In genomic region chr19:43430142-43430710, GRCh38 we compare ENCODE assay signal across 11 cellular contexts. TPM values are rescaled to one million over a fixed set of nuclear protein-coding genes. Genes with fewer than 3 reads are reported as not detected.
DNase-seq lines count a peak whose midpoint lies in the region; ATAC-seq and TF ChIP-seq lines count a peak whose summit lies in the region.
"Had no signal": no experiment of that assay in that cellular context is flagged by ENCODE, and none has a peak within 500 bp of the region (broad histone marks: within the 10 kb centered on the region; RNA-seq: fewer than 3 reads in every experiment).

No MANE protein-coding gene starts in this region.

- no peak for ATAC-seq in HG02973 (IDR thresholded peaks at IDR 0.05; ENCODE audit: unreplicated experiment)
- no peak for ATAC-seq in HG02678 (IDR thresholded peaks at IDR 0.05; ENCODE audit: unreplicated experiment)
- ATAC-seq: right cardiac atrium had no signal

- intact Hi-C loops in MCF 10A (cut with micrococcal nuclease): no loop called here
- intact Hi-C loops in mammary epithelial cell (cut with micrococcal nuclease): loop anchor here (5.0 kb wide), 1 partner anchor 222 kb away; no protein-coding TSS in a partner anchor
- intact Hi-C loops in transverse colon (cut with DNase I; ENCODE audit: low total_unique reads): no loop called here

- H3K4me2 ChIP-seq in mammary epithelial cell (ENCODE audit: insufficient read depth, low read depth, low read length) (no peak overlapping the region), Loucy (ENCODE audit: low read depth, low read length, poor library complexity, severe bottlenecking) (no peak overlapping the region)

- dilution Hi-C loops in mammary epithelial cell (cut with HindIII; ENCODE audit: low sequenced_read_pairs): no loop called here

- in situ Hi-C loops in mammary epithelial cell (cut with MboI; ENCODE audit: low sequenced_read_pairs in 2 of 2) (no loop called here), transverse colon (cut with MboI; ENCODE audit: low pct_ligation_motif_present in 1 of 4, low pct_unique_long_range_greater_than_20kb in 1 of 4, low sequenced_read_pairs in 3 of 4) (loop anchor here in 1 of 4 donors (25.0 kb wide), 1 partner anchor 382 kb away; the partner anchor contains the start of gene LYPD5)

- no peaks in the 10 kb centered on the region for H4K20me1 ChIP-seq in mammary epithelial cell (ENCODE audit: insufficient read depth, low read length)
- H4K20me1 ChIP-seq in Loucy (ENCODE audit: insufficient read depth, low read length, poor library complexity, severe bottlenecking): no peaks in the 10 kb centered on the region

- peaks cover 12% of the 10 kb centered on the region for H3K4me1 Mint-ChIP-seq in MCF 10A (ENCODE audit: insufficient read depth, unreplicated experiment)

- H3K9me3 ChIP-seq in mammary epithelial cell (replicated peaks; ENCODE audit: insufficient read depth, low read length): no peaks in the 10 kb centered on the region
- no peaks in the 10 kb centered on the region for H3K9me3 ChIP-seq in Loucy (ENCODE audit: insufficient read depth, low read depth, low read length)
- H3K9me3 ChIP-seq in transverse colon: no peaks in the 10 kb centered on the region

- H3K9ac ChIP-seq in mammary epithelial cell (ENCODE audit: insufficient read depth, low read length): no peak overlapping the region
- no peak overlapping the region for H3K9ac ChIP-seq in Loucy (ENCODE audit: low read depth, low read length, poor library complexity, severe bottlenecking)

- TF ChIP-seq CTCF in MCF 10A (IDR thresholded peaks at IDR 0.05; ENCODE audit: unreplicated experiment) (peak; percentile 9), mammary epithelial cell (conservative IDR thresholded peaks at IDR 0.05 in 1 of 2, IDR thresholded peaks at IDR 0.05 in 1 of 2; ENCODE audit: extremely low read depth in 1 of 2, insufficient read depth in 1 of 2, low read depth in 1 of 2, low read length in 2 of 2) (no peak), Loucy (conservative IDR thresholded peaks at IDR 0.05; ENCODE audit: low read length) (peak; percentile 40), transverse colon (IDR thresholded peaks at IDR 0.05) (peak in 2 of 5 experiments; percentile 15 to 22)

- no peak overlapping the region for H3K4me3 Mint-ChIP-seq in MCF 10A (ENCODE audit: unreplicated experiment)

- no peak for TF ChIP-seq POLR2A in transverse colon (IDR thresholded peaks at IDR 0.05)

- H2AFZ ChIP-seq in mammary epithelial cell (ENCODE audit: low read depth, low read length) (no peak overlapping the region), Loucy (ENCODE audit: low read length) (peak overlapping the region; percentile 28; the same call in 1 of the 2 replicates)

- no peaks in the 10 kb centered on the region for H3K9me3 Mint-ChIP-seq in MCF 10A (ENCODE audit: unreplicated experiment)

- BruUV-seq in MCF 10A (replicated peaks; lab: Mats Ljungman, UMichigan): no TSS peak
- BruUV-seq in mammary epithelial cell (replicated peaks; lab: Mats Ljungman, UMichigan): no TSS peak

- H3K27me3 ChIP-seq in mammary epithelial cell (ENCODE audit: insufficient read depth, low read length) (no peaks in the 10 kb centered on the region), Loucy (ENCODE audit: insufficient read depth, low read length, poor library complexity, severe bottlenecking) (no peaks in the 10 kb centered on the region), transverse colon (no peaks in the 10 kb centered on the region)

- CTCF ChIA-PET in MCF 10A (lab: Yijun Ruan, JAX): interaction anchor here (0.7 to 1.5 kb wide), 3 partner anchors 17 to 253 kb away, joined by 3 read pairs; no protein-coding TSS in a partner anchor
- CTCF ChIA-PET in mammary epithelial cell (lab: Charles Lee; ENCODE audit: low non-redundant PET): no interaction called here

- no peak overlapping the region for H3K27ac Mint-ChIP-seq in MCF 10A (ENCODE audit: low read depth, unreplicated experiment)

- H3K36me3 Mint-ChIP-seq in MCF 10A (ENCODE audit: insufficient read depth, unreplicated experiment): no peaks in the 10 kb centered on the region

- H3K9me2 ChIP-seq in Loucy (replicated peaks; ENCODE audit: low read depth, low read length): no peaks in the 10 kb centered on the region

- no peak overlapping the region for H3K4me3 ChIP-seq in mammary epithelial cell (replicated peaks in 1 of 3; ENCODE audit: insufficient read depth in 1 of 3, low read depth in 2 of 3, low read length in 3 of 3)
- no peak overlapping the region for H3K4me3 ChIP-seq in Loucy (ENCODE audit: low read length, poor library complexity, severe bottlenecking)
- no peak overlapping the region for H3K4me3 ChIP-seq in transverse colon

- 64% methylated on average over 3 of the region's 6 CpGs for WGBS in mammary epithelial cell (ENCODE audit: low coverage, missing lambda C conversion rate)
- WGBS in transverse colon (ENCODE audit: low coverage in 1 of 2), 2 donors: 28 to 34% methylated on average over 3 to 6 of the region's 6 CpGs

- POLR2A ChIA-PET in MCF 10A (lab: Yijun Ruan, JAX): no interaction called here

- DNase-seq in MCF 10A (ENCODE audit: unreplicated experiment) (no peak), mammary epithelial cell (no peak), dermis blood vessel endothelial cell (peak; percentile 5), transverse colon (peak; percentile 28), AG08395 (ENCODE audit: low spot score) (no peak)
- DNase-seq: activated effector memory CD4-positive, alpha-beta T cell treated with anti-CD3 and anti-CD28 coated beads, Interleukin-2, amount 50 U/mL, for 16 hours; kidney glomerular epithelial cell; right cardiac atrium had no signal

- no peak overlapping the region for H3K27ac ChIP-seq in mammary epithelial cell (ENCODE audit: insufficient read depth, low read depth, low read length)
- H3K27ac ChIP-seq in transverse colon: peak overlapping the region in 3 of 4 donors; percentile 50 to 76 (median 58)

- TF ChIP-seq EP300 in transverse colon (IDR thresholded peaks at IDR 0.05; ENCODE audit: low read depth): no peak

- H3K79me2 ChIP-seq in mammary epithelial cell (ENCODE audit: insufficient read depth, low read length): no peaks in the 10 kb centered on the region
- H3K79me2 ChIP-seq in Loucy (ENCODE audit: insufficient read depth, low read length): no peaks in the 10 kb centered on the region

- no peaks in the 10 kb centered on the region for H3K27me3 Mint-ChIP-seq in MCF 10A (ENCODE audit: insufficient read depth, unreplicated experiment)

- no peaks in the 10 kb centered on the region for H3K36me3 ChIP-seq in mammary epithelial cell (ENCODE audit: insufficient read depth, low read length)
- H3K36me3 ChIP-seq in Loucy (ENCODE audit: insufficient read depth, low read length): no peaks in the 10 kb centered on the region
- H3K36me3 ChIP-seq in transverse colon: no peaks in the 10 kb centered on the region

- no peaks in the 10 kb centered on the region for H3F3A ChIP-seq in Loucy (ENCODE audit: low read depth)

- H3K4me1 ChIP-seq in mammary epithelial cell (ENCODE audit: insufficient read depth, low read length) (no peaks in the 10 kb centered on the region), Loucy (ENCODE audit: insufficient read depth, low read length, poor library complexity, severe bottlenecking) (no peaks in the 10 kb centered on the region), transverse colon (peaks cover 4 to 38% (median 29%) of the 10 kb centered on the region in 4 donors)

RNA-seq across cellular contexts. Expression of gene TEX101, which starts 15.5 kb away (rescaled TPM):
- total RNA-seq in MCF 10A (2022): not detected in 2 replicates
- not detected for total RNA-seq in mammary epithelial cell
- polyA plus RNA-seq in mammary epithelial cell: not detected
- polyA minus RNA-seq in mammary epithelial cell: not detected
- not detected in 2 replicates for total RNA-seq in dermis blood vessel endothelial cell
- not detected for total RNA-seq in transverse colon
- total RNA-seq: right cardiac atrium had no signal
- polyA plus RNA-seq: right cardiac atrium had no signal

RNA-seq across cellular contexts. Expression of gene LYPD3, which starts 35.2 kb away (rescaled TPM):
- 2.5 and 3.1 TPM in 2 replicates for total RNA-seq in MCF 10A (2022)
- 10 to 100 TPM in 1 of 2 donors, under 1 TPM in 1; 0.33 to 30.7 TPM for total RNA-seq in mammary epithelial cell
- polyA plus RNA-seq in mammary epithelial cell: 29.8 TPM
- 30.0 TPM for polyA minus RNA-seq in mammary epithelial cell
- 0.17 and 0.33 TPM in 2 replicates for total RNA-seq in dermis blood vessel endothelial cell
- total RNA-seq in transverse colon: 1 to 10 TPM in 1 of 4 donors, not detected in 3; 2.2 TPM

Comparison
In these comparisons a context has a peak if more than half of its experiments do, and no peak if none do; other contexts are left out.
1. CTCF ChIP-seq: peak in MCF 10A (single experiment) and Loucy (single experiment); none in mammary epithelial cell (0 of 2).
2. DNase-seq: peak in dermis blood vessel endothelial cell (single experiment) and transverse colon (single experiment); none in MCF 10A (single experiment), mammary epithelial cell (single experiment) and AG08395 (single experiment).